22 cellular contexts compared by ENCODE assay signal in genomic region chr2:228983700-228984099, GRCh38.
DNase-seq lines count a peak whose midpoint lies in the region; ATAC-seq and TF ChIP-seq lines count a peak whose summit lies in the region.
"Had no signal": no experiment of that assay in that cellular context is flagged by ENCODE, and none has a peak within 500 bp of the region (broad histone marks: within the 10 kb centered on the region; RNA-seq: fewer than 3 reads in every experiment).

No MANE protein-coding gene starts in this region.

- no peak overlapping the region for H2AK5ac ChIP-seq in mesendoderm (ENCODE audit: low read length)

- H2BK15ac ChIP-seq in mesendoderm (replicated peaks; ENCODE audit: low read depth), result no peak overlapping the region

- no peaks in the 10 kb centered on the region for H3K4me1 Mint-ChIP-seq in GM23338
- no peaks in the 10 kb centered on the region for H3K4me1 Mint-ChIP-seq in WTC11
- H3K4me1 Mint-ChIP-seq: CD8-positive, alpha-beta memory T cell had no signal

- no peak overlapping the region for H3K23ac ChIP-seq in mesendoderm (ENCODE audit: low read length)

- POLR2A ChIA-PET in WTC11 (lab: Charles Lee), result no interaction called here

- no peak overlapping the region for H4K8ac ChIP-seq in mesendoderm (ENCODE audit: low read depth, low read length)

- H3K4ac ChIP-seq in mesendoderm (ENCODE audit: low read depth, low read length), result no peak overlapping the region

- H3K9me3 Mint-ChIP-seq in GM23338 (peaks cover 40% of the 10 kb centered on the region), WTC11 (peaks cover 71% of the 10 kb centered on the region)

- TF ChIP-seq CTCF in GM23338 (conservative IDR thresholded peaks at IDR 0.05; ENCODE audit: low read depth in 2 of 2), result peak; percentile 20 to 42; a peak in 3 of 4 replicates
- TF ChIP-seq CTCF in Loucy (conservative IDR thresholded peaks at IDR 0.05; ENCODE audit: low read length), result peak; percentile 43
- TF ChIP-seq CTCF in WTC11 (IDR thresholded peaks at IDR 0.05), result peak; percentile 19; the same call in 1 of the 2 replicates

- H3F3A ChIP-seq in GM23338 (replicated peaks; ENCODE audit: low read depth) (no peaks in the 10 kb centered on the region), Loucy (ENCODE audit: low read depth) (no peaks in the 10 kb centered on the region), GM23248 (ENCODE audit: insufficient read depth) (no peaks in the 10 kb centered on the region)

- H3K27me3 ChIP-seq in GM23338 (ENCODE audit: insufficient read depth) (no peaks in the 10 kb centered on the region), Loucy (ENCODE audit: insufficient read depth, low read length, poor library complexity, severe bottlenecking) (no peaks in the 10 kb centered on the region), mesendoderm (ENCODE audit: insufficient read depth, low read length, poor library complexity) (no peaks in the 10 kb centered on the region), GM23248 (replicated peaks; ENCODE audit: insufficient read depth) (no peaks in the 10 kb centered on the region)
- H3K27me3 ChIP-seq: BLaER1 treated with 17β-estradiol and CSF1 and Interleukin-3, amounts not matched to agents 10 nM and 100 nM had no signal

- H3K79me1 ChIP-seq in mesendoderm (ENCODE audit: low read length), result no peaks in the 10 kb centered on the region

- ATAC-seq in GM23338 (no peak), WTC11 (peak; percentile 72)

- H3K79me2 ChIP-seq in GM23338 (replicated peaks; ENCODE audit: insufficient read depth), result no peaks in the 10 kb centered on the region
- H3K79me2 ChIP-seq in Loucy (ENCODE audit: insufficient read depth, low read length), result no peaks in the 10 kb centered on the region
- no peaks in the 10 kb centered on the region for H3K79me2 ChIP-seq in mesendoderm (ENCODE audit: control insufficient read depth, insufficient read depth, low read length)
- H3K79me2 ChIP-seq in GM23248 (ENCODE audit: insufficient read depth), result no peaks in the 10 kb centered on the region

- H2BK5ac ChIP-seq in mesendoderm (ENCODE audit: low read length), result no peak overlapping the region

- H3K27ac ChIP-seq in GM23338 (ENCODE audit: low read depth), result no peak overlapping the region
- no peak overlapping the region for H3K27ac ChIP-seq in mesendoderm (ENCODE audit: low read depth, low read length)
- no peak overlapping the region for H3K27ac ChIP-seq in GM23248
- H3K27ac ChIP-seq: BLaER1 treated with 17β-estradiol and CSF1 and Interleukin-3, amounts not matched to agents 10 nM and 100 nM; SK-N-MC had no signal

- H3K4me1 ChIP-seq in GM23338 (ENCODE audit: insufficient read depth), result no peaks in the 10 kb centered on the region
- no peaks in the 10 kb centered on the region for H3K4me1 ChIP-seq in Loucy (ENCODE audit: insufficient read depth, low read length, poor library complexity, severe bottlenecking)
- H3K4me1 ChIP-seq in mesendoderm (ENCODE audit: control insufficient read depth, low read depth, low read length), result no peaks in the 10 kb centered on the region
- H3K4me1 ChIP-seq in GM23248 (ENCODE audit: insufficient read depth), result no peaks in the 10 kb centered on the region
- H3K4me1 ChIP-seq: BLaER1 treated with 17β-estradiol and CSF1 and Interleukin-3, amounts not matched to agents 10 nM and 100 nM had no signal

- H3K4me2 ChIP-seq in GM23338, result no peak overlapping the region
- no peak overlapping the region for H3K4me2 ChIP-seq in Loucy (ENCODE audit: low read depth, low read length, poor library complexity, severe bottlenecking)
- no peak overlapping the region for H3K4me2 ChIP-seq in mesendoderm (ENCODE audit: low read length)
- no peak overlapping the region for H3K4me2 ChIP-seq in GM23248 (ENCODE audit: unreplicated experiment)
- H3K4me2 ChIP-seq: BLaER1 treated with 17β-estradiol and CSF1 and Interleukin-3, amounts not matched to agents 10 nM and 100 nM had no signal

- H3K56ac ChIP-seq in mesendoderm (ENCODE audit: low read length), result no peak overlapping the region

- WGBS in mesendoderm (ENCODE audit: extremely low coverage, insufficient coverage, low lambda C conversion rate), result no CpG with 5 or more reads among the region's 4 CpGs
- WGBS in GM23248 (ENCODE audit: low coverage in 1 of 2, low lambda C conversion rate in 2 of 2, missing lambda C conversion rate in 2 of 2), 2 experiments, result 68 to 72% methylated on average over 4 of the region's 4 CpGs

- H3K9me2 ChIP-seq in GM23338 (ENCODE audit: insufficient read depth), result peaks cover 4% of the 10 kb centered on the region; the same call in 1 of the 2 replicates
- no peaks in the 10 kb centered on the region for H3K9me2 ChIP-seq in Loucy (replicated peaks; ENCODE audit: low read depth, low read length)
- H3K9me2 ChIP-seq in GM23248 (ENCODE audit: insufficient read depth), result no peaks in the 10 kb centered on the region

- no peak overlapping the region for H3K4me3 ChIP-seq in GM23338
- no peak overlapping the region for H3K4me3 ChIP-seq in Loucy (ENCODE audit: low read length, poor library complexity, severe bottlenecking)
- H3K4me3 ChIP-seq in mesendoderm (ENCODE audit: low read length), result no peak overlapping the region
- no peak overlapping the region for H3K4me3 ChIP-seq in GM23248
- H3K4me3 ChIP-seq: BLaER1 treated with 17β-estradiol and CSF1 and Interleukin-3, amounts not matched to agents 10 nM and 100 nM; SK-N-MC had no signal

- DNase-seq in GM23338 (ENCODE audit: low spot score) (no peak), WTC11 (ENCODE audit: low spot score) (no peak), mesendoderm (peak; percentile 10), T-helper 1 cell (no peak), A172 (ENCODE audit: low spot score) (no peak), GM23248 (no peak)
- DNase-seq: CD8-positive, alpha-beta memory T cell; DND-41; H7; KG1; NCI-H1105 treated with DMSO at 0.1 percent for 48 hours; NCI-H1694 treated with DMSO at 0.1 percent for 48 hours; NCI-H2081 treated with DMSO at 0.1 percent for 48 hours; NCI-H2171 treated with DMSO at 0.1 percent for 48 hours; NCI-H524 treated with DMSO at 0.1 percent for 48 hours; NCI-H82; SHP77; SW 1271; T-helper 2 cell had no signal

- no peak overlapping the region for H3K9ac ChIP-seq in Loucy (ENCODE audit: low read depth, low read length, poor library complexity, severe bottlenecking)
- H3K9ac ChIP-seq in mesendoderm (ENCODE audit: low read length), result no peak overlapping the region
- no peak overlapping the region for H3K9ac ChIP-seq in GM23248
- H3K9ac ChIP-seq: BLaER1 treated with 17β-estradiol and CSF1 and Interleukin-3, amounts not matched to agents 10 nM and 100 nM had no signal

- no peaks in the 10 kb centered on the region for H4K20me1 ChIP-seq in GM23338 (replicated peaks; ENCODE audit: insufficient read depth)
- H4K20me1 ChIP-seq in Loucy (ENCODE audit: insufficient read depth, low read length, poor library complexity, severe bottlenecking), result no peaks in the 10 kb centered on the region
- no peaks in the 10 kb centered on the region for H4K20me1 ChIP-seq in GM23248 (ENCODE audit: insufficient read depth)
- H4K20me1 ChIP-seq: BLaER1 treated with 17β-estradiol and CSF1 and Interleukin-3, amounts not matched to agents 10 nM and 100 nM had no signal

- H3K4me3 Mint-ChIP-seq in GM23338, result no peak overlapping the region
- H3K4me3 Mint-ChIP-seq in WTC11, result no peak overlapping the region
- H3K4me3 Mint-ChIP-seq: CD8-positive, alpha-beta memory T cell had no signal

- no peak overlapping the region for H3K18ac ChIP-seq in mesendoderm (ENCODE audit: low read length)

- H4K5ac ChIP-seq in mesendoderm (ENCODE audit: low read length), result no peak overlapping the region

- no peaks in the 10 kb centered on the region for H3K36me3 ChIP-seq in GM23338 (ENCODE audit: insufficient read depth)
- no peaks in the 10 kb centered on the region for H3K36me3 ChIP-seq in Loucy (ENCODE audit: insufficient read depth, low read length)
- H3K36me3 ChIP-seq in mesendoderm (ENCODE audit: control insufficient read depth, insufficient read depth, low read length), result no peaks in the 10 kb centered on the region
- H3K36me3 ChIP-seq in GM23248 (ENCODE audit: low read depth), result no peaks in the 10 kb centered on the region
- H3K36me3 ChIP-seq: BLaER1 treated with 17β-estradiol and CSF1 and Interleukin-3, amounts not matched to agents 10 nM and 100 nM had no signal

- no peak overlapping the region for H2BK120ac ChIP-seq in mesendoderm (ENCODE audit: low read depth, low read length)

- H3K36me3 Mint-ChIP-seq in GM23338 (ENCODE audit: low read depth) (peaks cover 6% of the 10 kb centered on the region; the same call in 2 of the 3 replicates), WTC11 (peaks cover 12% of the 10 kb centered on the region; the same call in 1 of the 2 replicates)
- H3K36me3 Mint-ChIP-seq: CD8-positive, alpha-beta memory T cell had no signal

- no peak overlapping the region for H3K27ac Mint-ChIP-seq in GM23338
- no peak overlapping the region for H3K27ac Mint-ChIP-seq in WTC11
- H3K27ac Mint-ChIP-seq: CD8-positive, alpha-beta memory T cell had no signal

- H3K9me3 ChIP-seq in Loucy (ENCODE audit: insufficient read depth, low read depth, low read length) (peaks cover 4% of the 10 kb centered on the region; the same call in 1 of the 2 replicates), GM23248 (ENCODE audit: low read depth) (no peaks in the 10 kb centered on the region)

- no peak overlapping the region for H2AFZ ChIP-seq in GM23338
- H2AFZ ChIP-seq in Loucy (ENCODE audit: low read length), result no peak overlapping the region
- H2AFZ ChIP-seq in GM23248, result no peak overlapping the region

- no peaks in the 10 kb centered on the region for H3K27me3 Mint-ChIP-seq in GM23338 (ENCODE audit: insufficient read depth, low read depth, poor library complexity)
- H3K27me3 Mint-ChIP-seq in WTC11 (ENCODE audit: low read depth), result no peaks in the 10 kb centered on the region
- H3K27me3 Mint-ChIP-seq: CD8-positive, alpha-beta memory T cell had no signal

- in situ Hi-C loops in GM23248 (cut with MboI), result no loop called here

- CTCF ChIA-PET in WTC11 (lab: Charles Lee), result no interaction called here

TF ChIP-seq in WTC11, 78 proteins besides CTCF, POLR2A, EP300 and RAD21:
- TF ChIP-seq FOXK1 (CRISPR knock-in tag; IDR thresholded peaks at IDR 0.05) (no peak), CBFB (CRISPR knock-in tag; IDR thresholded peaks at IDR 0.05; ENCODE audit: low read depth) (no peak), ZMAT4 (CRISPR knock-in tag; IDR thresholded peaks at IDR 0.05) (no peak), TEAD1 (CRISPR knock-in tag; IDR thresholded peaks at IDR 0.05) (no peak)
